In genomic region chrX:153870288-153870690, GRCh38 we compare ENCODE assay signal across 2 cellular contexts.
TF ChIP-seq lines count a peak whose summit lies in the region.

No MANE protein-coding gene starts in this region.

TF ChIP-seq in GM12891, 5 proteins besides CTCF, POLR2A, EP300 and RAD21:
- TF ChIP-seq POLR2AphosphoS5 (IDR thresholded peaks at IDR 0.05; ENCODE audit: low read depth, low read length) (no peak), POU2F2 (IDR thresholded peaks at IDR 0.05; ENCODE audit: low read depth, low read length) (no peak), SPI1 (IDR thresholded peaks at IDR 0.05; ENCODE audit: low read depth, low read length) (no peak), TAF1 (IDR thresholded peaks at IDR 0.05; ENCODE audit: low read depth, low read length) (no peak), PAX5 (IDR thresholded peaks at IDR 0.05; ENCODE audit: insufficient read depth, low read length, severe bottlenecking) (no peak)

TF ChIP-seq in GM12878, 131 proteins besides CTCF, POLR2A, EP300 and RAD21:
- TF ChIP-seq E2F4 (IDR thresholded peaks at IDR 0.05; ENCODE audit: low read depth, low read length), result no peak
- 0 out of 2 replicates have a peak, but pooled peaks have one; percentile 15 for TF ChIP-seq PKNOX1 (IDR thresholded peaks at IDR 0.05)
TF ChIP-seq in GM12878: peak in this region for 1.
